In genomic region chr21:42665484-42665883, GRCh38 we compare ENCODE assay signal across 10 cellular contexts.
"Had no signal": no experiment of that assay in that cellular context is flagged by ENCODE, and none has a peak within 500 bp of the region (broad histone marks: within the 10 kb centered on the region; RNA-seq: fewer than 3 reads in every experiment).

No MANE protein-coding gene starts in this region.

- H3K4me3 Mint-ChIP-seq: activated CD4-positive, alpha-beta memory T cell treated with anti-CD3 and anti-CD28 coated beads, Interleukin-2, amount 10 ng/mL, durations not matched to agents 7 days and 5 days; activated CD4-positive, alpha-beta T cell treated with anti-CD3 and anti-CD28 coated beads for 36 hours; immature natural killer cell; memory B cell; stimulated activated memory B cell treated with anti-CD40 and anti-IgM and Interleukin-4, amounts not matched to agents 10 μg/mL and 1 μg/mL and 100 μg/mL, for 72 hours had no signal

- H3K9me3 Mint-ChIP-seq: activated CD4-positive, alpha-beta memory T cell treated with anti-CD3 and anti-CD28 coated beads, Interleukin-2, amount 10 ng/mL, durations not matched to agents 7 days and 5 days; immature natural killer cell; memory B cell; stimulated activated memory B cell treated with anti-CD40 and anti-IgM and Interleukin-4, amounts not matched to agents 10 μg/mL and 1 μg/mL and 100 μg/mL, for 72 hours had no signal

- H3K27ac Mint-ChIP-seq: activated CD4-positive, alpha-beta memory T cell treated with anti-CD3 and anti-CD28 coated beads, Interleukin-2, amount 10 ng/mL, durations not matched to agents 7 days and 5 days; activated CD4-positive, alpha-beta T cell treated with anti-CD3 and anti-CD28 coated beads for 36 hours; immature natural killer cell; memory B cell; stimulated activated memory B cell treated with anti-CD40 and anti-IgM and Interleukin-4, amounts not matched to agents 10 μg/mL and 1 μg/mL and 100 μg/mL, for 72 hours had no signal

- DNase-seq: body of pancreas, immature natural killer cell, SIG-M5 had no signal

- H3K27me3 ChIP-seq: body of pancreas, pancreas, upper lobe of left lung had no signal

- H3K4me1 Mint-ChIP-seq: activated CD4-positive, alpha-beta T cell treated with anti-CD3 and anti-CD28 coated beads for 36 hours; immature natural killer cell; memory B cell had no signal

- H3K36me3 ChIP-seq: pancreas, upper lobe of left lung had no signal

- H3K27me3 Mint-ChIP-seq: activated CD4-positive, alpha-beta memory T cell treated with anti-CD3 and anti-CD28 coated beads, Interleukin-2, amount 10 ng/mL, durations not matched to agents 7 days and 5 days; activated CD4-positive, alpha-beta T cell treated with anti-CD3 and anti-CD28 coated beads for 36 hours; stimulated activated memory B cell treated with anti-CD40 and anti-IgM and Interleukin-4, amounts not matched to agents 10 μg/mL and 1 μg/mL and 100 μg/mL, for 72 hours had no signal

- H3K9me3 ChIP-seq: body of pancreas, pancreas, upper lobe of left lung had no signal

- H3K4me1 ChIP-seq: body of pancreas, pancreas had no signal

- H3K27ac ChIP-seq: body of pancreas, pancreas, upper lobe of left lung had no signal

- H3K4me3 ChIP-seq: body of pancreas, pancreas, smooth muscle cell, upper lobe of left lung had no signal

- H3K36me3 Mint-ChIP-seq: immature natural killer cell; memory B cell; stimulated activated memory B cell treated with anti-CD40 and anti-IgM and Interleukin-4, amounts not matched to agents 10 μg/mL and 1 μg/mL and 100 μg/mL, for 72 hours had no signal
